1 cellular context compared by ENCODE assay signal in the genomic region with DNA sequence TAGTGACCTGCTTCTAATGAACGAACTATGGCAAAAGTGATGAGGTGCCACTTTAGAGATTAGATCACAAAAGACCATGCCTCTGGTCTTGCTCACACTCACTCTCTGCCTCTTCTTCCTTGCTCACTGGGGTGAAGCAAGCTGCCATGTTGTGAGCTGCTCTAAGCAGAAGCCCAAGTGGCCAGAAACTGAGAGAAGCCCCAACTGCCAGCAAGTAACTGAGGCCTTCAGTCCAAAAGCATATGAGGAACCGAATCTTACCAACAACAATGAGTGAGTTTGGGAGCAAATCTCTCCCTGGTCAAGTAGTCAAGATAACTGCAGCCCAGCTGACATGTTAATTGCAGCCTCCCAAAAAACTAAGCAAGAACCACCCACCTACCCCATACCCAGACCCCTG.
TF ChIP-seq lines count a peak whose summit lies in the region.

No MANE protein-coding gene starts in this region.

TF ChIP-seq in GM23338, 12 proteins besides CTCF, POLR2A, EP300 and RAD21 (continued from another document):
- TF ChIP-seq ZNF462 (CRISPR knock-in tag; IDR thresholded peaks at IDR 0.05) (no peak), POLR2AphosphoS5 (IDR thresholded peaks at IDR 0.05; ENCODE audit: low read depth) (no peak), EZH2phosphoT487 (IDR thresholded peaks at IDR 0.05; ENCODE audit: unreplicated experiment) (no peak), REST (IDR thresholded peaks at IDR 0.05; ENCODE audit: unreplicated experiment) (no peak), ZNF114 (CRISPR knock-in tag; IDR thresholded peaks at IDR 0.05) (no peak), ZNF331 (CRISPR knock-in tag; IDR thresholded peaks at IDR 0.05; ENCODE audit: low read depth) (no peak), CREB1 (CRISPR knock-in tag; IDR thresholded peaks at IDR 0.05; ENCODE audit: low read depth) (no peak)
